Comparison of ENCODE assay signal across 8 cellular contexts in the genomic region with DNA sequence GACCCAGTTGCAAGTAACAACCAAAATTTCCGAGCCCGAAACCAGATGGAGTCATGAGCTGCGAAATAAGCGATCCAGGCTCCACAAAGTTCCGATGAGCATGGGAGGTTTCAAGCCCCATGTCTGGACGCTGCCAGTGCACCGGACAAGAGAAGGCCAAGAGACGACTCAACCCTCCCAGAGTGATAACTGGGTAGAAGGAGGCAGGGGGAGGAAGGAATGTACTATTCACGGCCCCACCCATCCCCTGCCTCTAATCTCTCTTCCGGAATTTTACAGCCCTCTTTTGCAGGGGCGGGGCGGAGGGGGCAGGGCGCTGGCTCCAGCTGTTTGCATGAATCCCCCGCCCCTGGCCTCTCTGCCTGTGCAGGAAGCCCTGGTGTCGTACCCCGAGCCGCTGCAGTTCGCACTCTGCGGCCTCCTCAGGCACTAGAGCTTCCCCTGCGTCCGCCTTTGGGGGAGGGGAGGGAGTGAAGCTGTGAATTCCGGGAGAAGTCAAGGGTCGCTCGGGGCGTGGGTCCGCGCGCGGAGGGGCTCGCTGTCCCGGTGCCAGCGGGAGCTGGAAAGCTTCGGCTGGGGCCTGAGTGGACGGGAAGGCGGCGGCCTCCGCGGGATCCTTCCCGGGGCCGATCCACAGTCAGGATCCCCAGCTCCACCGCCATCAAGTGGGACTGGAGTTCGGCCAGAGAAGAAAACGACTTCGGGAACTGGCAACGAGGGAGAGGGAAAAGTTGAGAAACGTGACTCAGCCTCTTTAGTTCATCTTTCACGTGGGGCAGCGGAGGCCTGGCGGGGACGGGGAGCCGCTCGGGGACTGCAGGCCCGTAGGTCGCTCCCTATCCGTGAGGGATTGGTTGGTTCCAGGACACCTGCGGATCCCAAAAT. TPM values are rescaled to one million over a fixed set of nuclear protein-coding genes. Genes with fewer than 3 reads are reported as not detected.
DNase-seq lines count a peak whose midpoint lies in the region; ATAC-seq and TF ChIP-seq lines count a peak whose summit lies in the region.

No MANE protein-coding gene starts in this region.

- H3K9me3 Mint-ChIP-seq in nephron progenitor cell: no peaks in the 10 kb centered on the region

- H3K27ac Mint-ChIP-seq in nephron progenitor cell: peak overlapping the region; percentile 13

- DNase-seq in GM10248 (ENCODE audit: extremely low spot score): peak; percentile 91
- DNase-seq in NOMO-1 treated with DMSO at 0.1 percent for 48 hours (lab: John Stamatoyannopoulos, UW; ENCODE audit: unreplicated experiment): peak; percentile 95
- DNase-seq in activated T-helper 1 cell treated with Interleukin-2 at 50 U/mL for 16 hours (ENCODE audit: low read depth): peak; percentile 73
- peak; percentile 95 for DNase-seq in fibroblast of the aortic adventitia (ENCODE audit: low read depth)
- DNase-seq in nephron progenitor cell: peak; percentile 88
- DNase-seq in stromal cell of bone marrow (ENCODE audit: low read depth): peak; percentile 92
- DNase-seq in NCI-H748 treated with DMSO at 0.1 percent for 48 hours (lab: John Stamatoyannopoulos, UW): no peak

- peak overlapping the region; percentile 59 for H3K4me3 ChIP-seq in fibroblast of the aortic adventitia (ENCODE audit: low read depth, low read length)

- peak overlapping the region; percentile 76 for H3K4me3 Mint-ChIP-seq in nephron progenitor cell

- CTCF ChIA-PET in GM10248 (lab: Yijun Ruan, JAX): interaction anchor here (0.7 to 15.0 kb wide), 9 partner anchors 11 to 155 kb away, joined by 3 to 501 read pairs (median 3); no protein-coding TSS in a partner anchor

- POLR2A ChIA-PET in GM10248 (lab: Yijun Ruan, JAX): interaction anchor here (0.6 to 3.4 kb wide), 6 partner anchors 9 to 1194 kb away, joined by 3 to 33 read pairs (median 3); no protein-coding TSS in a partner anchor

- TF ChIP-seq CTCF in GM10248 (IDR thresholded peaks at IDR 0.05; ENCODE audit: control extremely low read depth, extremely low read depth, low read depth, missing control alignments) (no peak), fibroblast of the aortic adventitia (IDR thresholded peaks at IDR 0.05; ENCODE audit: insufficient read depth, low read length) (no peak), nephron progenitor cell (IDR thresholded peaks at IDR 0.05) (no peak)

- H3K36me3 Mint-ChIP-seq in nephron progenitor cell (ENCODE audit: low read depth): no peaks in the 10 kb centered on the region

- peaks cover 5% of the 10 kb centered on the region for H3K27me3 Mint-ChIP-seq in nephron progenitor cell (ENCODE audit: low read depth, poor library complexity)

- ATAC-seq in HG02642 (IDR thresholded peaks at IDR 0.05; ENCODE audit: poor library complexity, unreplicated experiment): peak; percentile 73

- H3K4me1 Mint-ChIP-seq in nephron progenitor cell: peaks cover 35% of the 10 kb centered on the region

RNA-seq across cellular contexts. Expression of gene PTP4A2, which starts 6.3 kb away (rescaled TPM):
- total RNA-seq in fibroblast of the aortic adventitia (ENCODE audit: low replicate concordance): 428 and 692 TPM in 2 replicates
